Comparison of ENCODE assay signal across 8 cellular contexts in genomic region chr16:1825864-1826690, GRCh38. TPM values are rescaled to one million over a fixed set of nuclear protein-coding genes. Genes with fewer than 3 reads are reported as not detected.
DNase-seq lines count a peak whose midpoint lies in the region; ATAC-seq and TF ChIP-seq lines count a peak whose summit lies in the region.

No MANE protein-coding gene starts in this region.

- H3K36me3 ChIP-seq in CD8-positive, alpha-beta memory T cell (ENCODE audit: insufficient read depth, low read length): peaks cover 12% of the 10 kb centered on the region
- H3K36me3 ChIP-seq in adrenal gland (replicated peaks in 1 of 2) (peaks cover 0 to 16% of the 10 kb centered on the region in 2 donors), skeletal muscle tissue (ENCODE audit: control insufficient read depth in 3 of 3, insufficient read depth in 3 of 3, low read length in 3 of 3) (peaks cover 20 to 26% (median 24%) of the 10 kb centered on the region in 3 donors)

- TF ChIP-seq POLR2A in adrenal gland (IDR thresholded peaks at IDR 0.05): no peak

- DNase-seq in CD8-positive, alpha-beta memory T cell: peak in 3 of 5 donors; percentile 12 to 82 (median 66)
- DNase-seq in adrenal gland (peak in 4 of 7 donors; percentile 62 to 77 (median 66)), NCI-H510A treated with DMSO at 0.1 percent for 48 hours (lab: John Stamatoyannopoulos, UW) (no peak)

- H3K27ac Mint-ChIP-seq in CD8-positive, alpha-beta memory T cell: peak overlapping the region; percentile 66 to 95 (median 88)

- peaks cover 32 to 62% (median 51%) of the 10 kb centered on the region in 3 donors for H3K4me1 Mint-ChIP-seq in CD8-positive, alpha-beta memory T cell

- peak in 2 of 6 experiments; percentile 17 to 31 for TF ChIP-seq CTCF in adrenal gland (IDR thresholded peaks at IDR 0.05)

- H3K27me3 ChIP-seq in CD8-positive, alpha-beta memory T cell (ENCODE audit: insufficient read depth, low read length, poor library complexity, severe bottlenecking): no peaks in the 10 kb centered on the region
- H3K27me3 ChIP-seq in adrenal gland (no peaks in the 10 kb centered on the region), skeletal muscle tissue (ENCODE audit: control insufficient read depth in 3 of 3, insufficient read depth in 3 of 3, low read length in 3 of 3) (no peaks in the 10 kb centered on the region)

- 1 to 11% (median 6%) methylated on average over 13 to 96 of the region's 96 CpGs for WGBS in adrenal gland, 4 donors

- intact Hi-C loops in adrenal gland (cut with DNase I): loop anchor here in 1 of 2 donors (5.0 kb wide), 1 partner anchor 54 kb away; the partner anchor contains the start of genes EME2, MRPS34 and NME3

- peak overlapping the region; percentile 82 to 96 (median 83) for H3K4me3 Mint-ChIP-seq in CD8-positive, alpha-beta memory T cell

- H3K4me1 ChIP-seq in CD8-positive, alpha-beta memory T cell (ENCODE audit: insufficient read depth, low read length): peaks cover 39% of the 10 kb centered on the region
- peaks cover 40 to 59% of the 10 kb centered on the region in 2 donors for H3K4me1 ChIP-seq in adrenal gland (replicated peaks in 1 of 2)
- H3K4me1 ChIP-seq in skeletal muscle tissue (ENCODE audit: control insufficient read depth in 3 of 3, insufficient read depth in 3 of 3, low read length in 3 of 3): peaks cover 44 to 57% (median 47%) of the 10 kb centered on the region in 3 donors

- peak overlapping the region; percentile 75 for H3K4me3 ChIP-seq in CD8-positive, alpha-beta memory T cell (ENCODE audit: low read length)
- H3K4me3 ChIP-seq in adrenal gland (peak overlapping the region in 3 of 4 donors; percentile 30 to 97 (median 59)), iPS-11a (ENCODE audit: low read depth, low read length) (peak overlapping the region; percentile 97), skeletal muscle tissue (ENCODE audit: low read length in 3 of 3) (peak overlapping the region; percentile 80 to 100 (median 95))

- CTCF ChIA-PET in CD8-positive, alpha-beta memory T cell (lab: Charles Lee): interaction anchor here (1.2 to 1.4 kb wide), 3 partner anchors 43 to 120 kb away, joined by 3 to 5 read pairs (median 3); partner anchors contain the start of genes MAPK8IP3, NUBP2 and SPSB3

- H3K36me3 Mint-ChIP-seq in CD8-positive, alpha-beta memory T cell: peaks cover 0 to 37% (median 2%) of the 10 kb centered on the region in 3 donors

- POLR2A ChIA-PET in CD8-positive, alpha-beta memory T cell (lab: Charles Lee): interaction anchor here (0.7 to 1.2 kb wide), 2 partner anchors 43 to 222 kb away, joined by 4 to 9 read pairs; partner anchors contain the start of genes NTHL1, NUBP2, SPSB3 and TSC2

- ATAC-seq in GM19324 (IDR thresholded peaks at IDR 0.05; ENCODE audit: low FRiP score, unreplicated experiment): peak; percentile 65
- peak; percentile 52 for ATAC-seq in HG03439 (IDR thresholded peaks at IDR 0.05; ENCODE audit: unreplicated experiment)
- peak; percentile 13 for ATAC-seq in SK-N-SH treated with all-trans-retinoic acid at 6 μM for 48 hours

- no peaks in the 10 kb centered on the region for H3K9me3 Mint-ChIP-seq in CD8-positive, alpha-beta memory T cell

- peak overlapping the region; percentile 73 for H3K27ac ChIP-seq in CD8-positive, alpha-beta memory T cell (ENCODE audit: low read depth, low read length)
- H3K27ac ChIP-seq in adrenal gland (peak overlapping the region; percentile 35 to 98 (median 86)), skeletal muscle tissue (ENCODE audit: low read depth, low read length) (peak overlapping the region; percentile 45)

- H3K27me3 Mint-ChIP-seq in CD8-positive, alpha-beta memory T cell: no peaks in the 10 kb centered on the region

- H3K9me3 ChIP-seq in CD8-positive, alpha-beta memory T cell (ENCODE audit: low read length): no peaks in the 10 kb centered on the region
- H3K9me3 ChIP-seq in adrenal gland (replicated peaks in 1 of 3) (no peaks in the 10 kb centered on the region), skeletal muscle tissue (ENCODE audit: control insufficient read depth in 3 of 3, low read length in 3 of 3) (no peaks in the 10 kb centered on the region)

- peak overlapping the region; percentile 76 to 93 (median 84) for H3K9ac ChIP-seq in skeletal muscle tissue (ENCODE audit: low read depth in 1 of 3, low read length in 3 of 3)

TF ChIP-seq in SK-N-SH treated with all-trans-retinoic acid at 6 μM for 48 hours, 23 proteins besides CTCF, POLR2A, EP300 and RAD21:
- TF ChIP-seq TCF4 (CRISPR knock-in tag; IDR thresholded peaks at IDR 0.05; ENCODE audit: borderline replicate concordance) (no peak), ZNF565 (CRISPR knock-in tag; conservative IDR thresholded peaks at IDR 0.05; ENCODE audit: low read depth) (no peak), ARNTL (CRISPR knock-in tag; IDR thresholded peaks at IDR 0.05; ENCODE audit: borderline replicate concordance, low read depth) (no peak), ESRRG (CRISPR knock-in tag; IDR thresholded peaks at IDR 0.05) (no peak), ISL1 (CRISPR knock-in tag; IDR thresholded peaks at IDR 0.05) (no peak), TOX (CRISPR knock-in tag; IDR thresholded peaks at IDR 0.05; ENCODE audit: borderline replicate concordance) (no peak), RARB (CRISPR knock-in tag; IDR thresholded peaks at IDR 0.05) (no peak), ZFP3 (CRISPR knock-in tag; IDR thresholded peaks at IDR 0.05) (no peak)
- TF ChIP-seq, protein P1, sequence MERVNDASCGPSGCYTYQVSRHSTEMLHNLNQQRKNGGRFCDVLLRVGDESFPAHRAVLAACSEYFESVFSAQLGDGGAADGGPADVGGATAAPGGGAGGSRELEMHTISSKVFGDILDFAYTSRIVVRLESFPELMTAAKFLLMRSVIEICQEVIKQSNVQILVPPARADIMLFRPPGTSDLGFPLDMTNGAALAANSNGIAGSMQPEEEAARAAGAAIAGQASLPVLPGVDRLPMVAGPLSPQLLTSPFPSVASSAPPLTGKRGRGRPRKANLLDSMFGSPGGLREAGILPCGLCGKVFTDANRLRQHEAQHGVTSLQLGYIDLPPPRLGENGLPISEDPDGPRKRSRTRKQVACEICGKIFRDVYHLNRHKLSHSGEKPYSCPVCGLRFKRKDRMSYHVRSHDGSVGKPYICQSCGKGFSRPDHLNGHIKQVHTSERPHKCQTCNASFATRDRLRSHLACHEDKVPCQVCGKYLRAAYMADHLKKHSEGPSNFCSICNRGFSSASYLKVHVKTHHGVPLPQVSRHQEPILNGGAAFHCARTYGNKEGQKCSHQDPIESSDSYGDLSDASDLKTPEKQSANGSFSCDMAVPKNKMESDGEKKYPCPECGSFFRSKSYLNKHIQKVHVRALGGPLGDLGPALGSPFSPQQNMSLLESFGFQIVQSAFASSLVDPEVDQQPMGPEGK (CRISPR knock-in tag; IDR thresholded peaks at IDR 0.05; ENCODE audit: borderline replicate concordance): no peak

RNA-seq across cellular contexts. Expression of gene HAGH, which starts 0.5 kb away (rescaled TPM):
- total RNA-seq in CD8-positive, alpha-beta memory T cell: 10 to 100 TPM; 41.2 to 44.5 TPM
- 54.3 TPM for polyA plus RNA-seq in CD8-positive, alpha-beta memory T cell
- total RNA-seq in adrenal gland (100 to 1,000 TPM; 134 to 318 (median 186) TPM), skeletal muscle tissue (42.3 TPM)
- polyA plus RNA-seq in adrenal gland: 100 to 1,000 TPM in 2 of 3 donors, 10 to 100 TPM in 1; 75.3 to 213 (median 138) TPM

RNA-seq across cellular contexts. Expression of gene FAHD1, which starts 0.9 kb away (rescaled TPM):
- 10 to 100 TPM; 19.3 to 20.9 TPM for total RNA-seq in CD8-positive, alpha-beta memory T cell
- 26.7 TPM for polyA plus RNA-seq in CD8-positive, alpha-beta memory T cell
- total RNA-seq in adrenal gland: 100 to 1,000 TPM in 1 of 8 donors, 10 to 100 TPM in 7; 38.7 to 140 (median 55.3) TPM
- 10 to 100 TPM; 15.2 to 60.4 (median 19.9) TPM for polyA plus RNA-seq in adrenal gland
- 23.0 TPM for total RNA-seq in skeletal muscle tissue

RNA-seq across cellular contexts. Expression of gene IGFALS, which starts 32.6 kb away (rescaled TPM):
- total RNA-seq in CD8-positive, alpha-beta memory T cell: not detected
- not detected for polyA plus RNA-seq in CD8-positive, alpha-beta memory T cell
- 1 to 10 TPM in 1 of 8 donors, under 1 TPM in 6, not detected in 1; 0.11 to 3.9 (median 0.19) TPM for total RNA-seq in adrenal gland
- polyA plus RNA-seq in adrenal gland: under 1 TPM in 2 of 3 donors, not detected in 1; 0.67 to 0.97 TPM
- not detected for total RNA-seq in skeletal muscle tissue

RNA-seq across cellular contexts. Expression of gene NUBP2, which starts 43.3 kb away (rescaled TPM):
- total RNA-seq in CD8-positive, alpha-beta memory T cell: 10 to 100 TPM; 73.9 to 82.8 TPM
- polyA plus RNA-seq in CD8-positive, alpha-beta memory T cell: 96.6 TPM
- 100 to 1,000 TPM in 4 of 8 donors, 10 to 100 TPM in 4; 51.3 to 252 (median 90.7) TPM for total RNA-seq in adrenal gland
- polyA plus RNA-seq in adrenal gland: 10 to 100 TPM in 2 of 3 donors, 1 to 10 TPM in 1; 3.0 to 84.8 (median 78.6) TPM
- 40.7 TPM for total RNA-seq in skeletal muscle tissue

RNA-seq across cellular contexts. Expression of gene SPSB3, which starts 43.7 kb away (rescaled TPM):
- 10 to 100 TPM; 30.6 to 31.5 TPM for total RNA-seq in CD8-positive, alpha-beta memory T cell
- 63.9 TPM for polyA plus RNA-seq in CD8-positive, alpha-beta memory T cell
- 100 to 1,000 TPM in 5 of 8 donors, 10 to 100 TPM in 3; 47.7 to 158 (median 107) TPM for total RNA-seq in adrenal gland
- 100 to 1,000 TPM in 2 of 3 donors, 1 to 10 TPM in 1; 8.3 to 297 (median 238) TPM for polyA plus RNA-seq in adrenal gland
- total RNA-seq in skeletal muscle tissue: 27.7 TPM

Comparison
In these comparisons a context has a peak if more than half of its experiments do, and no peak if none do; other contexts are left out.
1. ATAC-seq: peak in every context shown above with its lines; median percentile 65 in GM19324; 52 in HG03439; 13 in SK-N-SH treated with all-trans-retinoic acid at 6 μM for 48 hours.